In genomic region chr18:5524660-5525059, GRCh38 we compare ENCODE assay signal across 14 cellular contexts. TPM values are rescaled to one million over a fixed set of nuclear protein-coding genes. Genes with fewer than 3 reads are reported as not detected.
DNase-seq lines count a peak whose midpoint lies in the region; ATAC-seq and TF ChIP-seq lines count a peak whose summit lies in the region.
"Had no signal": no experiment of that assay in that cellular context is flagged by ENCODE, and none has a peak within 500 bp of the region (broad histone marks: within the 10 kb centered on the region; RNA-seq: fewer than 3 reads in every experiment).

No MANE protein-coding gene starts in this region.

- TF ChIP-seq POLR2A in GM18505 (IDR thresholded peaks at IDR 0.05; ENCODE audit: borderline replicate concordance, extremely low read depth, insufficient read depth, insufficient read length) = no peak

- no peak overlapping the region for H3K27ac Mint-ChIP-seq in stimulated activated naive B cell treated with anti-CD40 and anti-IgM and Interleukin-4, amounts not matched to agents 10 μg/mL and 1 μg/mL and 100 μg/mL, for 72 hours
- H3K27ac Mint-ChIP-seq: CD8-positive, alpha-beta T cell had no signal

- in situ Hi-C loops in SK-MEL-5 (cut with HindIII; ENCODE audit: low pct_unique_long_range_greater_than_20kb, low sequenced_read_pairs) = no loop called here

- H3K27me3 Mint-ChIP-seq in stimulated activated naive B cell treated with anti-CD40 and anti-IgM and Interleukin-4, amounts not matched to agents 10 μg/mL and 1 μg/mL and 100 μg/mL, for 72 hours = peaks cover 5 to 7% of the 10 kb centered on the region in 2 donors

- H3K9me3 Mint-ChIP-seq in stimulated activated naive B cell treated with anti-CD40 and anti-IgM and Interleukin-4, amounts not matched to agents 10 μg/mL and 1 μg/mL and 100 μg/mL, for 72 hours = no peaks in the 10 kb centered on the region
- H3K9me3 Mint-ChIP-seq: CD14-positive monocyte; CD8-positive, alpha-beta T cell had no signal

- H3K4me1 Mint-ChIP-seq in stimulated activated naive B cell treated with anti-CD40 and anti-IgM and Interleukin-4, amounts not matched to agents 10 μg/mL and 1 μg/mL and 100 μg/mL, for 72 hours = no peaks in the 10 kb centered on the region

- peak; percentile 66 for DNase-seq in NCI-H82 (lab: John Stamatoyannopoulos, UW)
- DNase-seq in NCI-H82 treated with DMSO at 0.1 percent for 48 hours (lab: John Stamatoyannopoulos, UW; ENCODE audit: unreplicated experiment) = no peak
- DNase-seq in NCI-H2171 treated with DMSO at 0.1 percent for 48 hours (lab: John Stamatoyannopoulos, UW) = peak; percentile 63
- peak; percentile 48 for DNase-seq in SK-MEL-5 (ENCODE audit: low read depth, low spot score)
- DNase-seq in cerebellum (ENCODE audit: low spot score) = peak; percentile 58
- no peak for DNase-seq in anterior cingulate cortex (lab: John Stamatoyannopoulos, UW)
- no peak for DNase-seq in stimulated activated naive B cell treated with anti-CD40 and anti-IgM and Interleukin-4, amounts not matched to agents 10 μg/mL and 1 μg/mL and 100 μg/mL, for 72 hours
- DNase-seq: 8988T; Calu3; CD8-positive, alpha-beta T cell; GDM1 had no signal

- no peak overlapping the region for H3K4me3 Mint-ChIP-seq in stimulated activated naive B cell treated with anti-CD40 and anti-IgM and Interleukin-4, amounts not matched to agents 10 μg/mL and 1 μg/mL and 100 μg/mL, for 72 hours
- H3K4me3 Mint-ChIP-seq: CD14-positive monocyte; CD8-positive, alpha-beta T cell had no signal

- ATAC-seq in stimulated activated naive B cell treated with anti-CD40 and anti-IgM and Interleukin-4, amounts not matched to agents 10 μg/mL and 1 μg/mL and 100 μg/mL, for 72 hours (replicated peaks) = no peak
- ATAC-seq in GM18505 (IDR thresholded peaks at IDR 0.05; ENCODE audit: unreplicated experiment) = no peak
- ATAC-seq: CD8-positive, alpha-beta T cell had no signal

- H3K36me3 Mint-ChIP-seq in stimulated activated naive B cell treated with anti-CD40 and anti-IgM and Interleukin-4, amounts not matched to agents 10 μg/mL and 1 μg/mL and 100 μg/mL, for 72 hours = no peaks in the 10 kb centered on the region
- H3K36me3 Mint-ChIP-seq: CD8-positive, alpha-beta T cell had no signal

RNA-seq across cellular contexts. Expression of gene EPB41L3, which starts 19.1 kb away (rescaled TPM):
- 96.4 and 107 TPM in 2 replicates for total RNA-seq in SK-MEL-5 (2014; rRNA removed; shearing (Covaris generic))
- polyA plus RNA-seq in SK-MEL-5 (2015; cell fraction: cytosol; rRNA removed) = 117 and 158 TPM in 2 replicates
- 91.1 and 95.3 TPM in 2 replicates for polyA plus RNA-seq in SK-MEL-5 (2015; cell fraction: nucleus; rRNA removed)
- total RNA-seq in cerebellum = 61.2 TPM
- total RNA-seq: Calu3, HT-29 had no signal

Comparison
In these comparisons a context has a peak if more than half of its experiments do, and no peak if none do; other contexts are left out.
1. DNase-seq: peak in NCI-H82 (single experiment), NCI-H2171 treated with DMSO at 0.1 percent for 48 hours (single experiment), SK-MEL-5 (single experiment) and cerebellum (single experiment); none in NCI-H82 treated with DMSO at 0.1 percent for 48 hours (single experiment), anterior cingulate cortex (0 of 58) and stimulated activated naive B cell treated with anti-CD40 and anti-IgM and Interleukin-4, amounts not matched to agents 10 μg/mL and 1 μg/mL and 100 μg/mL, for 72 hours (single experiment).